Comparison of ENCODE assay signal across 24 cellular contexts in the genomic region with DNA sequence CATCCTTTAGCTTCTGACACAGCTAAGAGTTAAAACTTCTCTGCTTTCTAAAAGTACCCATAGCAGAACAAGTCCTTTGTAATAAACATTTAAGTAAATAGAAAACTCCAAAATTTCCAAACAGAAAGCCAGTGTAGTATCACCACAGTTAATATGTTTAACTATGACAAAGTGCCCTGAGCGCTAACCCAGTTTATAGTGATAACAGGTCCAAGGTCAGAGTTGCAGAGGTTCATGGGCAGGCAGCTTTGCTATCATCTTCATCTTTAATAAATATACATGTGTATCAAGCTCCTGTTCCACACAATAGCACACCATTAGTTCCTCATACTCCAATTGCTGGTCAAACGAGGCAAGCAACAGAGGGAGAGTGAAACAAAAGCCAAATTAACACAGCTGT. TPM values are rescaled to one million over a fixed set of nuclear protein-coding genes. Genes with fewer than 3 reads are reported as not detected.
DNase-seq lines count a peak whose midpoint lies in the region; ATAC-seq, FAIRE-seq and TF ChIP-seq lines count a peak whose summit lies in the region.
"Had no signal": no experiment of that assay in that cellular context is flagged by ENCODE, and none has a peak within 500 bp of the region (broad histone marks: within the 10 kb centered on the region; RNA-seq: fewer than 3 reads in every experiment).

No MANE protein-coding gene starts in this region.

- H3K9me3 Mint-ChIP-seq in GM23338, result peaks cover 8% of the 10 kb centered on the region
- H3K9me3 Mint-ChIP-seq: CD4-positive, CD25-positive, alpha-beta regulatory T cell; CD8-positive, alpha-beta T cell had no signal

- H3K4me1 ChIP-seq in GM23338 (ENCODE audit: insufficient read depth) (peaks cover 10% of the 10 kb centered on the region; the same call in 1 of the 2 replicates), hepatocyte (ENCODE audit: insufficient read depth) (no peaks in the 10 kb centered on the region), small intestine (ENCODE audit: control insufficient read depth in 2 of 2, insufficient read depth in 1 of 2, low read depth in 1 of 2, low read length in 1 of 2) (no peaks in the 10 kb centered on the region), right cardiac atrium (ENCODE audit: control insufficient read depth, insufficient read depth, low read length) (no peaks in the 10 kb centered on the region), testis (no peaks in the 10 kb centered on the region)
- H3K4me1 ChIP-seq: Caco-2 had no signal

- H3K36me3 ChIP-seq in GM23338 (ENCODE audit: insufficient read depth) (no peaks in the 10 kb centered on the region), hepatocyte (replicated peaks; ENCODE audit: insufficient read depth, low read depth) (no peaks in the 10 kb centered on the region), small intestine (ENCODE audit: control insufficient read depth in 2 of 2, insufficient read depth in 2 of 2, low read length in 2 of 2) (no peaks in the 10 kb centered on the region), testis (ENCODE audit: low read depth, missing control alignments) (no peaks in the 10 kb centered on the region)

- H3K9me3 ChIP-seq in hepatocyte (ENCODE audit: low read depth), result no peaks in the 10 kb centered on the region
- no peaks in the 10 kb centered on the region for H3K9me3 ChIP-seq in small intestine (ENCODE audit: control insufficient read depth, low read depth)
- H3K9me3 ChIP-seq in right cardiac atrium (ENCODE audit: control insufficient read depth, low read length), result no peaks in the 10 kb centered on the region
- H3K9me3 ChIP-seq in testis, result no peaks in the 10 kb centered on the region
- H3K9me3 ChIP-seq: Caco-2 had no signal

- FAIRE-seq in small intestine (lab: Jason Lieb, UNC), result no peak
- FAIRE-seq: A204.1, GM19239 had no signal

- H3K27me3 ChIP-seq in GM23338 (ENCODE audit: insufficient read depth), result no peaks in the 10 kb centered on the region
- H3K27me3 ChIP-seq in hepatocyte, result no peaks in the 10 kb centered on the region
- no peaks in the 10 kb centered on the region for H3K27me3 ChIP-seq in small intestine (ENCODE audit: control insufficient read depth in 2 of 2, insufficient read depth in 2 of 2, low read length in 2 of 2)
- no peaks in the 10 kb centered on the region for H3K27me3 ChIP-seq in right cardiac atrium (ENCODE audit: control insufficient read depth, insufficient read depth)
- no peaks in the 10 kb centered on the region for H3K27me3 ChIP-seq in testis
- H3K27me3 ChIP-seq: BLaER1 had no signal

- no peak for TF ChIP-seq POLR2A in testis (IDR thresholded peaks at IDR 0.05)

- H3K79me2 ChIP-seq in GM23338 (replicated peaks; ENCODE audit: insufficient read depth) (no peaks in the 10 kb centered on the region), hepatocyte (no peaks in the 10 kb centered on the region)

- no peaks in the 10 kb centered on the region for H4K20me1 ChIP-seq in GM23338 (replicated peaks; ENCODE audit: insufficient read depth)
- no peaks in the 10 kb centered on the region for H4K20me1 ChIP-seq in hepatocyte (ENCODE audit: insufficient read depth, poor library complexity, severe bottlenecking)
- H4K20me1 ChIP-seq: BLaER1 had no signal

- peaks cover 5% of the 10 kb centered on the region; the same call in 1 of the 3 replicates for H3K36me3 Mint-ChIP-seq in GM23338 (ENCODE audit: low read depth)
- H3K36me3 Mint-ChIP-seq: CD4-positive, CD25-positive, alpha-beta regulatory T cell; CD8-positive, alpha-beta T cell had no signal

- H2AFZ ChIP-seq in GM23338, result peak overlapping the region; percentile 66
- H2AFZ ChIP-seq in hepatocyte, result no peak overlapping the region
- H2AFZ ChIP-seq: GM23248 had no signal

- H3K4me3 ChIP-seq in GM23338 (no peak overlapping the region), hepatocyte (no peak overlapping the region), small intestine (ENCODE audit: low read depth in 1 of 2, low read length in 2 of 2) (no peak overlapping the region), right cardiac atrium (ENCODE audit: low read length) (no peak overlapping the region), testis (no peak overlapping the region)
- H3K4me3 ChIP-seq: BLaER1, GM12878, GM23248 had no signal

- H3K4me3 Mint-ChIP-seq in GM23338, result no peak overlapping the region
- H3K4me3 Mint-ChIP-seq: B cell; CD4-positive, CD25-positive, alpha-beta regulatory T cell; CD8-positive, alpha-beta T cell; H9 had no signal

- WGBS in hepatocyte (ENCODE audit: low lambda C conversion rate, missing lambda C conversion rate), result 59% methylated on average over 2 of the region's 2 CpGs
- 7 to 48% (median 36%) methylated on average over 2 of the region's 2 CpGs for WGBS in small intestine, 3 donors
- 85% methylated on average over 2 of the region's 2 CpGs for WGBS in right cardiac atrium
- WGBS in testis, 2 donors, result 86 to 91% methylated on average over 2 of the region's 2 CpGs

- H3K27me3 Mint-ChIP-seq in GM23338 (ENCODE audit: insufficient read depth, low read depth, poor library complexity), result no peaks in the 10 kb centered on the region
- H3K27me3 Mint-ChIP-seq: B cell had no signal

- H3K27ac Mint-ChIP-seq in GM23338, result no peak overlapping the region
- H3K27ac Mint-ChIP-seq: B cell; CD8-positive, alpha-beta T cell; H9 had no signal

- no peak for TF ChIP-seq CTCF in GM23338 (conservative IDR thresholded peaks at IDR 0.05; ENCODE audit: low read depth in 2 of 2)
- no peak for TF ChIP-seq CTCF in hepatocyte (IDR thresholded peaks at IDR 0.05; ENCODE audit: poor library complexity)
- TF ChIP-seq CTCF in testis (IDR thresholded peaks at IDR 0.05), result no peak

- H3K9me2 ChIP-seq in GM23338 (ENCODE audit: insufficient read depth) (no peaks in the 10 kb centered on the region), hepatocyte (replicated peaks; ENCODE audit: insufficient read depth) (no peaks in the 10 kb centered on the region)

- no peaks in the 10 kb centered on the region for H3K4me1 Mint-ChIP-seq in GM23338
- H3K4me1 Mint-ChIP-seq: B cell; CD4-positive, CD25-positive, alpha-beta regulatory T cell; H9 had no signal

- no peak for ATAC-seq in GM23338
- ATAC-seq in right cardiac atrium, result no peak
- ATAC-seq: CD8-positive, alpha-beta T cell; GM12878; HCT116 had no signal

- H3F3A ChIP-seq in GM23338 (replicated peaks; ENCODE audit: low read depth), result no peaks in the 10 kb centered on the region

- intact Hi-C loops in right cardiac atrium (cut with DNase I) (no loop called here), testis (cut with DNase I; ENCODE audit: low total_unique reads) (no loop called here)

- DNase-seq in GM23338 (ENCODE audit: low spot score) (no peak), NCI-H146 treated with DMSO at 0.1 percent for 48 hours (lab: John Stamatoyannopoulos, UW; ENCODE audit: unreplicated experiment) (peak; percentile 86), hepatocyte (ENCODE audit: low spot score) (no peak), small intestine (peak; percentile 59), right cardiac atrium (no peak), testis (no peak), ecto neural progenitor cell (ENCODE audit: low spot score) (no peak)
- DNase-seq: Caco-2; CD4-positive, CD25-positive, alpha-beta regulatory T cell; CD8-positive, alpha-beta T cell; DMS 273 treated with DMSO at 0.1 percent for 48 hours; DMS79; EL; GDM1; GM23248; H9 had no signal

- H3K27ac ChIP-seq in GM23338 (ENCODE audit: low read depth) (no peak overlapping the region), hepatocyte (no peak overlapping the region), small intestine (ENCODE audit: low read depth in 1 of 2, low read length in 1 of 2) (no peak overlapping the region), right cardiac atrium (ENCODE audit: low read length) (no peak overlapping the region), testis (no peak overlapping the region)
- H3K27ac ChIP-seq: 22Rv1, BLaER1, C4-2B, GM23248 had no signal

- no peak overlapping the region for H3K4me2 ChIP-seq in GM23338
- H3K4me2 ChIP-seq in hepatocyte, result peak overlapping the region; percentile 13
- H3K4me2 ChIP-seq: BLaER1 had no signal

TF ChIP-seq in GM23338, 12 proteins besides CTCF, POLR2A, EP300 and RAD21 (continues in another document):
- no peak for TF ChIP-seq ZNF114 (CRISPR knock-in tag; IDR thresholded peaks at IDR 0.05)
- TF ChIP-seq, protein P1, sequence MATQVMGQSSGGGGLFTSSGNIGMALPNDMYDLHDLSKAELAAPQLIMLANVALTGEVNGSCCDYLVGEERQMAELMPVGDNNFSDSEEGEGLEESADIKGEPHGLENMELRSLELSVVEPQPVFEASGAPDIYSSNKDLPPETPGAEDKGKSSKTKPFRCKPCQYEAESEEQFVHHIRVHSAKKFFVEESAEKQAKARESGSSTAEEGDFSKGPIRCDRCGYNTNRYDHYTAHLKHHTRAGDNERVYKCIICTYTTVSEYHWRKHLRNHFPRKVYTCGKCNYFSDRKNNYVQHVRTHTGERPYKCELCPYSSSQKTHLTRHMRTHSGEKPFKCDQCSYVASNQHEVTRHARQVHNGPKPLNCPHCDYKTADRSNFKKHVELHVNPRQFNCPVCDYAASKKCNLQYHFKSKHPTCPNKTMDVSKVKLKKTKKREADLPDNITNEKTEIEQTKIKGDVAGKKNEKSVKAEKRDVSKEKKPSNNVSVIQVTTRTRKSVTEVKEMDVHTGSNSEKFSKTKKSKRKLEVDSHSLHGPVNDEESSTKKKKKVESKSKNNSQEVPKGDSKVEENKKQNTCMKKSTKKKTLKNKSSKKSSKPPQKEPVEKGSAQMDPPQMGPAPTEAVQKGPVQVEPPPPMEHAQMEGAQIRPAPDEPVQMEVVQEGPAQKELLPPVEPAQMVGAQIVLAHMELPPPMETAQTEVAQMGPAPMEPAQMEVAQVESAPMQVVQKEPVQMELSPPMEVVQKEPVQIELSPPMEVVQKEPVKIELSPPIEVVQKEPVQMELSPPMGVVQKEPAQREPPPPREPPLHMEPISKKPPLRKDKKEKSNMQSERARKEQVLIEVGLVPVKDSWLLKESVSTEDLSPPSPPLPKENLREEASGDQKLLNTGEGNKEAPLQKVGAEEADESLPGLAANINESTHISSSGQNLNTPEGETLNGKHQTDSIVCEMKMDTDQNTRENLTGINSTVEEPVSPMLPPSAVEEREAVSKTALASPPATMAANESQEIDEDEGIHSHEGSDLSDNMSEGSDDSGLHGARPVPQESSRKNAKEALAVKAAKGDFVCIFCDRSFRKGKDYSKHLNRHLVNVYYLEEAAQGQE (IDR thresholded peaks at IDR 0.05; ENCODE audit: unreplicated experiment), result no peak

RNA-seq across cellular contexts. Expression of a gene that starts 12.4 kb away (rescaled TPM):
- total RNA-seq in GM23338 (2014; rRNA removed; shearing (Covaris generic)), result 167 and 179 TPM in 2 replicates
- polyA plus RNA-seq in GM23338 (2016; fragmentation: Nextera tagmentation; extraction: Ambion mirVana) (91.1 and 92.0 TPM in 2 replicates), hepatocyte (48.4 and 49.5 TPM in 2 replicates), small intestine (10 to 100 TPM; 38.0 to 55.0 (median 39.4) TPM), right cardiac atrium (63.6 TPM), testis (ENCODE audit: insufficient read depth, low read depth, low replicate concordance) (46.4 TPM)
- total RNA-seq in hepatocyte (96.5 and 109 TPM in 2 replicates), right cardiac atrium (100 to 1,000 TPM in 2 of 4 donors, 10 to 100 TPM in 2; 99.0 to 112 (median 105) TPM), testis (10 to 100 TPM; 76.9 to 86.5 TPM)

Comparison
In these comparisons a context has a peak if more than half of its experiments do, and no peak if none do; other contexts are left out.
1. DNase-seq: peak in NCI-H146 treated with DMSO at 0.1 percent for 48 hours (single experiment) and small intestine (single experiment); none in GM23338 (single experiment), hepatocyte (single experiment), right cardiac atrium (0 of 3), testis (single experiment) and ecto neural progenitor cell (single experiment).